Comparison of ENCODE assay signal across 8 cellular contexts in genomic region chr2:38508311-38509039, GRCh38.
DNase-seq lines count a peak whose midpoint lies in the region; ATAC-seq and TF ChIP-seq lines count a peak whose summit lies in the region.

No MANE protein-coding gene starts in this region.

- peaks cover 8% of the 10 kb centered on the region for H3K4me1 Mint-ChIP-seq in glutamatergic neuron (ENCODE audit: low read depth, unreplicated experiment)
- H3K4me1 Mint-ChIP-seq in type B pancreatic cell (ENCODE audit: unreplicated experiment) = peaks cover 18% of the 10 kb centered on the region

- peak overlapping the region; percentile 78 for H2AFZ ChIP-seq in Loucy (ENCODE audit: low read length)

- intact Hi-C loops in posterior cingulate gyrus (cut with DNase I) = no loop called here

- peak; percentile 94 for TF ChIP-seq CTCF in Loucy (conservative IDR thresholded peaks at IDR 0.05; ENCODE audit: low read length)
- peak; percentile 72 for TF ChIP-seq CTCF in glutamatergic neuron (IDR thresholded peaks at IDR 0.05; ENCODE audit: partially characterized antibody, unreplicated experiment)
- peak; percentile 90 for TF ChIP-seq CTCF in type B pancreatic cell (conservative IDR thresholded peaks at IDR 0.05)

- peak; percentile 78 to 82 for DNase-seq in AML-193 (lab: John Stamatoyannopoulos, UW)
- DNase-seq in SIG-M5 treated with dmso at 0.1 percent for 504 hours (lab: John Stamatoyannopoulos, UW; ENCODE audit: unreplicated experiment) = peak; percentile 92
- DNase-seq in activated gamma-delta T cell treated with anti-CD3 and anti-CD28 coated beads, Interleukin-2, amount 50 U/mL, for 16 hours (ENCODE audit: low read depth) = peak; percentile 63
- DNase-seq in glutamatergic neuron = peak; percentile 89
- DNase-seq in posterior cingulate gyrus = peak in 8 of 10 donors; percentile 21 to 87 (median 62)
- DNase-seq in type B pancreatic cell (ENCODE audit: extremely low spot score, unreplicated experiment) = peak; percentile 81

- no peaks in the 10 kb centered on the region for H3F3A ChIP-seq in Loucy (ENCODE audit: low read depth)

- H3K4me2 ChIP-seq in Loucy (ENCODE audit: low read depth, low read length, poor library complexity, severe bottlenecking) = no peak overlapping the region

- H3K4me3 Mint-ChIP-seq in glutamatergic neuron (ENCODE audit: unreplicated experiment) (no peak overlapping the region), type B pancreatic cell (no peak overlapping the region)

- H3K79me2 ChIP-seq in Loucy (ENCODE audit: insufficient read depth, low read length) = no peaks in the 10 kb centered on the region

- H3K4me1 ChIP-seq in Loucy (ENCODE audit: insufficient read depth, low read length, poor library complexity, severe bottlenecking) = peaks cover 3% of the 10 kb centered on the region

- no peaks in the 10 kb centered on the region for H3K36me3 ChIP-seq in Loucy (ENCODE audit: insufficient read depth, low read length)

- H3K27me3 ChIP-seq in Loucy (ENCODE audit: insufficient read depth, low read length, poor library complexity, severe bottlenecking) = no peaks in the 10 kb centered on the region

- peak overlapping the region; percentile 7 for H3K9ac ChIP-seq in Loucy (ENCODE audit: low read depth, low read length, poor library complexity, severe bottlenecking)

- H3K9me3 Mint-ChIP-seq in glutamatergic neuron (ENCODE audit: unreplicated experiment) = peaks cover 5% of the 10 kb centered on the region
- no peaks in the 10 kb centered on the region for H3K9me3 Mint-ChIP-seq in type B pancreatic cell

- H3K36me3 Mint-ChIP-seq in glutamatergic neuron (ENCODE audit: unreplicated experiment) (no peaks in the 10 kb centered on the region), type B pancreatic cell (no peaks in the 10 kb centered on the region)

- no peaks in the 10 kb centered on the region for H3K9me2 ChIP-seq in Loucy (replicated peaks; ENCODE audit: low read depth, low read length)

- peak overlapping the region; percentile 57 for H3K27ac Mint-ChIP-seq in glutamatergic neuron (ENCODE audit: unreplicated experiment)
- H3K27ac Mint-ChIP-seq in type B pancreatic cell = peak overlapping the region; percentile 13

- H4K20me1 ChIP-seq in Loucy (ENCODE audit: insufficient read depth, low read length, poor library complexity, severe bottlenecking) = no peaks in the 10 kb centered on the region

- H3K4me3 ChIP-seq in Loucy (ENCODE audit: low read length, poor library complexity, severe bottlenecking) = no peak overlapping the region

- H3K27me3 Mint-ChIP-seq in glutamatergic neuron (ENCODE audit: unreplicated experiment) (no peaks in the 10 kb centered on the region), type B pancreatic cell (peaks cover 12% of the 10 kb centered on the region)

- no peaks in the 10 kb centered on the region for H3K9me3 ChIP-seq in Loucy (ENCODE audit: insufficient read depth, low read depth, low read length)

- ATAC-seq in GM19395 (IDR thresholded peaks at IDR 0.05; ENCODE audit: unreplicated experiment) = peak; percentile 80
